ENCODE assay signal across 32 cellular contexts in genomic region chr1:197358959-197359358, GRCh38.
DNase-seq lines count a peak whose midpoint lies in the region; ATAC-seq, FAIRE-seq and TF ChIP-seq lines count a peak whose summit lies in the region.
"Had no signal": no experiment of that assay in that cellular context is flagged by ENCODE, and none has a peak within 500 bp of the region (broad histone marks: within the 10 kb centered on the region; RNA-seq: fewer than 3 reads in every experiment).

No MANE protein-coding gene starts in this region.

- H3K9ac ChIP-seq in liver (ENCODE audit: low read depth in 1 of 2, low read length in 2 of 2) (no peak overlapping the region), HepG2 (ENCODE audit: insufficient read depth, low read depth, low read length) (no peak overlapping the region)
- H3K9ac ChIP-seq: BLaER1; BLaER1 treated with 17β-estradiol and CSF1 and Interleukin-3, amounts not matched to agents 10 nM and 100 nM had no signal

- no peak overlapping the region for H3K4me2 ChIP-seq in HepG2 (ENCODE audit: low read depth, low read length)
- H3K4me2 ChIP-seq: A549; BLaER1; BLaER1 treated with 17β-estradiol and CSF1 and Interleukin-3, amounts not matched to agents 10 nM and 100 nM had no signal

- H3K4me1 ChIP-seq in liver (ENCODE audit: control insufficient read depth in 4 of 4, insufficient read depth in 4 of 4, low read length in 3 of 4): no peaks in the 10 kb centered on the region
- H3K4me1 ChIP-seq in HepG2 (ENCODE audit: insufficient read depth, low read length): no peaks in the 10 kb centered on the region
- H3K4me1 ChIP-seq in sigmoid colon: no peaks in the 10 kb centered on the region
- H3K4me1 ChIP-seq: A549; BE2C; BLaER1; BLaER1 treated with 17β-estradiol and CSF1 and Interleukin-3, amounts not matched to agents 10 nM and 100 nM; Caco-2 had no signal

- TF ChIP-seq RAD21 in liver (IDR thresholded peaks at IDR 0.05): peak in 1 of 2 donors; percentile 6
- no peak for TF ChIP-seq RAD21 in HepG2 (CRISPR knock-in tag; IDR thresholded peaks at IDR 0.05)

- no peak for FAIRE-seq in HepG2 (lab: Jason Lieb, UNC)
- FAIRE-seq: A204.1, A549 had no signal

- POLR2A ChIA-PET in HepG2 (lab: Yijun Ruan, JAX): no interaction called here

- H3K9me3 ChIP-seq in liver (ENCODE audit: control insufficient read depth in 4 of 4, low read length in 3 of 4) (no peaks in the 10 kb centered on the region), HepG2 (ENCODE audit: low read length) (no peaks in the 10 kb centered on the region), sigmoid colon (no peaks in the 10 kb centered on the region)
- H3K9me3 ChIP-seq: A549, BE2C, Caco-2 had no signal

- intact Hi-C loops in HepG2 (cut with micrococcal nuclease; ENCODE audit: unreplicated experiment) (loop anchor here (5.0 to 10.0 kb wide), 2 partner anchors 534 to 617 kb away; no protein-coding TSS in a partner anchor), sigmoid colon (cut with DNase I) (loop anchor here (10.0 kb wide), 1 partner anchor 184 kb away; no protein-coding TSS in a partner anchor)

- in situ Hi-C loops in HepG2 (cut with HindIII; ENCODE audit: extremely low pct_ligation_motif_present, low pct_unique_long_range_greater_than_20kb): loop anchor here (25.0 kb wide), 1 partner anchor 622 kb away; no protein-coding TSS in a partner anchor

- BruUV-seq in HepG2 (replicated peaks; lab: Mats Ljungman, UMichigan): no TSS peak

- TF ChIP-seq POLR2A in HepG2 (IDR thresholded peaks at IDR 0.05; ENCODE audit: insufficient read depth in 1 of 2, low read depth in 2 of 2, low read length in 2 of 2): no peak
- TF ChIP-seq POLR2A in sigmoid colon (IDR thresholded peaks at IDR 0.05): no peak

- no peaks in the 10 kb centered on the region for H4K20me1 ChIP-seq in HepG2 (ENCODE audit: insufficient read depth, low read length)
- H4K20me1 ChIP-seq: BLaER1 had no signal

- H3K79me2 ChIP-seq in HepG2 (ENCODE audit: insufficient read depth, low read length): no peaks in the 10 kb centered on the region

- TF ChIP-seq CTCF in liver (IDR thresholded peaks at IDR 0.05; ENCODE audit: low read depth, low read length, missing input control) (no peak), HepG2 (CRISPR knock-in tag; IDR thresholded peaks at IDR 0.05) (no peak), sigmoid colon (IDR thresholded peaks at IDR 0.05) (no peak)

- ATAC-seq in HepG2 (no peak), left lobe of liver (peak; percentile 51)
- ATAC-seq: A549; CD8-positive, alpha-beta T cell had no signal

- H3K36me3 ChIP-seq in liver (ENCODE audit: control insufficient read depth in 4 of 4, insufficient read depth in 3 of 4, low read depth in 1 of 4, low read length in 3 of 4) (no peaks in the 10 kb centered on the region), HepG2 (replicated peaks in 1 of 2; ENCODE audit: control insufficient read depth in 1 of 2, insufficient read depth in 2 of 2, low read length in 2 of 2) (no peaks in the 10 kb centered on the region), sigmoid colon (no peaks in the 10 kb centered on the region)
- H3K36me3 ChIP-seq: BE2C; BLaER1; BLaER1 treated with 17β-estradiol and CSF1 and Interleukin-3, amounts not matched to agents 10 nM and 100 nM had no signal

- no peaks in the 10 kb centered on the region for H3K27me3 ChIP-seq in liver (ENCODE audit: control insufficient read depth in 4 of 4, insufficient read depth in 4 of 4, low read length in 3 of 4)
- H3K27me3 ChIP-seq in HepG2 (ENCODE audit: control insufficient read depth in 1 of 2, insufficient read depth in 2 of 2, low read length in 2 of 2): no peaks in the 10 kb centered on the region
- no peaks in the 10 kb centered on the region for H3K27me3 ChIP-seq in sigmoid colon
- H3K27me3 ChIP-seq: BE2C; BLaER1; BLaER1 treated with 17β-estradiol and CSF1 and Interleukin-3, amounts not matched to agents 10 nM and 100 nM had no signal

- CTCF ChIA-PET in HepG2 (lab: Yijun Ruan, JAX; ENCODE audit: low intra/inter-chr PET ratio, low total read pairs): no interaction called here

- 42% methylated on average over 1 of the region's 1 CpG for WGBS in liver
- WGBS in HepG2 (ENCODE audit: low lambda C conversion rate): 0% methylated on average over 1 of the region's 1 CpG
- WGBS in sigmoid colon, 2 donors: 48 to 72% methylated on average over 1 of the region's 1 CpG

- H3K4me3 ChIP-seq in liver (ENCODE audit: low read depth in 1 of 3, low read length in 3 of 3) (no peak overlapping the region), HepG2 (replicated peaks in 1 of 3; ENCODE audit: insufficient read depth in 1 of 3, low read depth in 2 of 3, low read length in 3 of 3) (no peak overlapping the region), sigmoid colon (no peak overlapping the region)
- H3K4me3 ChIP-seq: A549; BLaER1; BLaER1 treated with 17β-estradiol and CSF1 and Interleukin-3, amounts not matched to agents 10 nM and 100 nM had no signal

- H2AFZ ChIP-seq in HepG2 (ENCODE audit: low read length): no peak overlapping the region

- TF ChIP-seq EP300 in HepG2 (IDR thresholded peaks at IDR 0.05; ENCODE audit: low read depth in 2 of 2, low read length in 2 of 2) (no peak), HepG2 (CRISPR knock-in tag; IDR thresholded peaks at IDR 0.05; ENCODE audit: borderline replicate concordance) (no peak), sigmoid colon (IDR thresholded peaks at IDR 0.05) (no peak)

- no peak for DNase-seq in HepG2 (ENCODE audit: low spot score)
- DNase-seq in left lobe of liver (ENCODE audit: low spot score): no peak
- DNase-seq in superior temporal gyrus (ENCODE audit: extremely low spot score): peak; percentile 10
- DNase-seq in SK-N-DZ (ENCODE audit: low spot score): no peak
- no peak for DNase-seq in sigmoid colon
- DNase-seq: 8988T; ACHN; AML-193; BE2C; C1 segment of cervical spinal cord; Caco-2; Calu3; CD4-positive, alpha-beta memory T cell; CD4-positive, alpha-beta T cell; CD4-positive, CD25-positive, alpha-beta regulatory T cell; CD8-positive, alpha-beta memory T cell; CD8-positive, alpha-beta T cell; COR-L47; DMS 273 treated with DMSO at 0.1 percent for 48 hours; DMS153; DMS53; DMS79; DMS79 treated with DMSO at 0.1 percent for 48 hours; DND-41; EL had no signal

- H3K27ac ChIP-seq in liver (ENCODE audit: low read depth in 1 of 2, low read length in 2 of 2): no peak overlapping the region
- no peak overlapping the region for H3K27ac ChIP-seq in HepG2 (ENCODE audit: extremely low read length, insufficient read depth, low read length)
- no peak overlapping the region for H3K27ac ChIP-seq in sigmoid colon
- H3K27ac ChIP-seq: 22Rv1; A549; BLaER1; BLaER1 treated with 17β-estradiol and CSF1 and Interleukin-3, amounts not matched to agents 10 nM and 100 nM; C4-2B had no signal

TF ChIP-seq in liver, 16 proteins besides CTCF, POLR2A, EP300 and RAD21:
- TF ChIP-seq TAF1 (conservative IDR thresholded peaks at IDR 0.05) (no peak), RXRA (IDR thresholded peaks at IDR 0.05) (peak in 1 of 2 donors; percentile 15), HNF4G (IDR thresholded peaks at IDR 0.05) (peak; percentile 34), NR2F2 (IDR thresholded peaks at IDR 0.05) (no peak), HNF4A (conservative IDR thresholded peaks at IDR 0.05) (peak; percentile 55 to 88), EGR1 (IDR thresholded peaks at IDR 0.05; ENCODE audit: low read depth in 2 of 2) (no peak), GABPA (IDR thresholded peaks at IDR 0.05 in 1 of 2, conservative IDR thresholded peaks at IDR 0.05 in 1 of 2) (no peak), YY1 (IDR thresholded peaks at IDR 0.05) (no peak), FOXA2 (IDR thresholded peaks at IDR 0.05) (peak; percentile 16), MAX (IDR thresholded peaks at IDR 0.05) (no peak), SP1 (IDR thresholded peaks at IDR 0.05) (peak; percentile 23)

TF ChIP-seq in HepG2, 621 proteins besides CTCF, POLR2A, EP300 and RAD21 (continues in another document):
- TF ChIP-seq THRA (CRISPR knock-in tag; IDR thresholded peaks at IDR 0.05; ENCODE audit: borderline replicate concordance) (no peak), ZNF589 (CRISPR knock-in tag; conservative IDR thresholded peaks at IDR 0.05) (no peak), DMTF1 (CRISPR knock-in tag; IDR thresholded peaks at IDR 0.05) (no peak), MIER2 (CRISPR knock-in tag; IDR thresholded peaks at IDR 0.05) (no peak), ZNF225 (CRISPR knock-in tag; IDR thresholded peaks at IDR 0.05) (no peak)
- TF ChIP-seq, protein P1, sequence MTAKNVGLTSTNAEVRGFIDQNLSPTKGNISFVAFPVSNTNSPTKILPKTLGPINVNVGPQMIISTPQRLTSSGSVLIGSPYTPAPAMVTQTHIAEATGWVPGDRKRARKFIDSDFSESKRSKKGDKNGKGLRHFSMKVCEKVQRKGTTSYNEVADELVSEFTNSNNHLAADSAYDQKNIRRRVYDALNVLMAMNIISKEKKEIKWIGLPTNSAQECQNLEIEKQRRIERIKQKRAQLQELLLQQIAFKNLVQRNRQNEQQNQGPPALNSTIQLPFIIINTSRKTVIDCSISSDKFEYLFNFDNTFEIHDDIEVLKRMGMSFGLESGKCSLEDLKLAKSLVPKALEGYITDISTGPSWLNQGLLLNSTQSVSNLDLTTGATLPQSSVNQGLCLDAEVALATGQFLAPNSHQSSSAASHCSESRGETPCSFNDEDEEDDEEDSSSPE (CRISPR knock-in tag; IDR thresholded peaks at IDR 0.05): no peak
